In the genomic region with DNA sequence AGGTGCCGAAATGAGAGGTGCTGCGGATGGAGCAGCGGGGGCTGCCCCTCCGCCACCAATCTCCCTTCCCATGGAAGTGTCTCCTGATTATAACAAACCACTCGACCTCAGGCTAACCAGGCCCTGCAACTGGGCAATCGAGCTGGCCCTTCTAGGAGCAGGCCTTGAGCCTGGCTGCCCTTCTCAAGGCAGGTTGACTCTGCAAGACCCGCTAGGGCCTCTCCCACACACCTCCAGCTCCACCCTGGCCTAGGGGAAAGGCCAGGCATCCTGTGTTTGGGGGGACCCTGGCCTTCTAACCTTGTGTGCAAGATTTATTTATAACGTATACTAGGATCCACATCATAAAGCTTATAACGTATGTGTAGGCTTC, we compare ENCODE assay signal across 19 cellular contexts. TPM values are rescaled to one million over a fixed set of nuclear protein-coding genes. Genes with fewer than 3 reads are reported as not detected.
DNase-seq lines count a peak whose midpoint lies in the region; TF ChIP-seq lines count a peak whose summit lies in the region.
"Had no signal": no experiment of that assay in that cellular context is flagged by ENCODE, and none has a peak within 500 bp of the region (broad histone marks: within the 10 kb centered on the region; RNA-seq: fewer than 3 reads in every experiment).

No MANE protein-coding gene starts in this region.

- H3K27ac Mint-ChIP-seq in osteocyte (ENCODE audit: unreplicated experiment), result peak overlapping the region; percentile 93
- H3K27ac Mint-ChIP-seq: CD8-positive, alpha-beta T cell; T-helper 17 cell had no signal

- H3K27me3 ChIP-seq in Loucy (ENCODE audit: insufficient read depth, low read length, poor library complexity, severe bottlenecking), result no peaks in the 10 kb centered on the region
- H3K27me3 ChIP-seq: right lobe of liver had no signal

- TF ChIP-seq CTCF in C4-2B (conservative IDR thresholded peaks at IDR 0.05), result no peak
- TF ChIP-seq CTCF in Loucy (conservative IDR thresholded peaks at IDR 0.05; ENCODE audit: low read length), result no peak
- no peak for TF ChIP-seq CTCF in osteocyte (IDR thresholded peaks at IDR 0.05)

- H3K4me1 Mint-ChIP-seq in osteocyte (ENCODE audit: unreplicated experiment), result peaks cover 54% of the 10 kb centered on the region

- no peak overlapping the region for H3K4me3 ChIP-seq in Loucy (ENCODE audit: low read length, poor library complexity, severe bottlenecking)
- H3K4me3 ChIP-seq: lung, right lobe of liver had no signal

- H3K27ac ChIP-seq in C4-2B, result peak overlapping the region; percentile 87; the same call in 1 of the 2 replicates
- H3K27ac ChIP-seq: right lobe of liver had no signal

- H3F3A ChIP-seq in Loucy (ENCODE audit: low read depth), result no peaks in the 10 kb centered on the region

- H3K79me2 ChIP-seq in Loucy (ENCODE audit: insufficient read depth, low read length), result peaks cover 87% of the 10 kb centered on the region

- no peaks in the 10 kb centered on the region for H4K20me1 ChIP-seq in Loucy (ENCODE audit: insufficient read depth, low read length, poor library complexity, severe bottlenecking)

- no peaks in the 10 kb centered on the region for H3K36me3 ChIP-seq in Loucy (ENCODE audit: insufficient read depth, low read length)
- H3K36me3 ChIP-seq: right lobe of liver had no signal

- no peak overlapping the region for H2AFZ ChIP-seq in Loucy (ENCODE audit: low read length)

- peaks cover 27% of the 10 kb centered on the region for H3K4me1 ChIP-seq in Loucy (ENCODE audit: insufficient read depth, low read length, poor library complexity, severe bottlenecking)

- H3K9ac ChIP-seq in Loucy (ENCODE audit: low read depth, low read length, poor library complexity, severe bottlenecking), result peak overlapping the region; percentile 88

- no peaks in the 10 kb centered on the region for H3K9me2 ChIP-seq in Loucy (replicated peaks; ENCODE audit: low read depth, low read length)

- H3K36me3 Mint-ChIP-seq in osteocyte (ENCODE audit: unreplicated experiment), result no peaks in the 10 kb centered on the region
- H3K36me3 Mint-ChIP-seq: CD8-positive, alpha-beta T cell had no signal

- DNase-seq in ecto neural progenitor cell (ENCODE audit: low spot score), result peak; percentile 60
- no peak for DNase-seq in osteocyte (ENCODE audit: extremely low spot score, unreplicated experiment)
- no peak for DNase-seq in SW 1271 (lab: John Stamatoyannopoulos, UW)
- no peak for DNase-seq in activated CD8-positive, alpha-beta memory T cell treated with anti-CD3 and anti-CD28 coated beads, Interleukin-2, amount 50 U/mL, for 4 hours
- no peak for DNase-seq in amygdala (lab: John Stamatoyannopoulos, UW)
- DNase-seq in AG20443 (ENCODE audit: low spot score), result no peak
- DNase-seq: activated CD4-positive, alpha-beta T cell treated with anti-CD3 and anti-CD28 coated beads, Interleukin-2, amount 50 U/mL, for 1 hour; activated CD8-positive, alpha-beta memory T cell treated with anti-CD3 and anti-CD28 coated beads, Interleukin-2, amount 50 U/mL, for 48 hours; CD8-positive, alpha-beta T cell; HCEC 1CT; islet precursor cell; NCI-H1694 treated with DMSO at 0.1 percent for 48 hours; right lobe of liver; stimulated activated CD4-positive, alpha-beta T cell treated with anti-CD3 and anti-CD28 coated beads, Interleukin-15, amount 100 ng/mL, for 24 hours; substantia nigra; T-helper 17 cell had no signal

- H3K9me3 ChIP-seq in Loucy (ENCODE audit: insufficient read depth, low read depth, low read length), result no peaks in the 10 kb centered on the region
- H3K9me3 ChIP-seq: right lobe of liver had no signal

- no peak overlapping the region for H3K4me3 Mint-ChIP-seq in osteocyte (ENCODE audit: unreplicated experiment)
- H3K4me3 Mint-ChIP-seq: CD8-positive, alpha-beta T cell; T-helper 17 cell had no signal

- no peaks in the 10 kb centered on the region for H3K27me3 Mint-ChIP-seq in osteocyte (ENCODE audit: unreplicated experiment)
- H3K27me3 Mint-ChIP-seq: T-helper 17 cell had no signal

- H3K9me3 Mint-ChIP-seq in osteocyte (ENCODE audit: unreplicated experiment), result no peaks in the 10 kb centered on the region
- H3K9me3 Mint-ChIP-seq: CD8-positive, alpha-beta T cell had no signal

- peak overlapping the region; percentile 85 for H3K4me2 ChIP-seq in Loucy (ENCODE audit: low read depth, low read length, poor library complexity, severe bottlenecking)

RNA-seq across cellular contexts. Expression of a gene that starts 3.7 kb away (rescaled TPM):
- 24.1 and 24.8 TPM in 2 replicates for total RNA-seq in osteocyte
